14 cellular contexts compared by ENCODE assay signal in genomic region chr6:160742090-160742489, GRCh38. TPM values are rescaled to one million over a fixed set of nuclear protein-coding genes. Genes with fewer than 3 reads are reported as not detected.
DNase-seq lines count a peak whose midpoint lies in the region; ATAC-seq and TF ChIP-seq lines count a peak whose summit lies in the region.
"Had no signal": no experiment of that assay in that cellular context is flagged by ENCODE, and none has a peak within 500 bp of the region (broad histone marks: within the 10 kb centered on the region; RNA-seq: fewer than 3 reads in every experiment).

No MANE protein-coding gene starts in this region.

- TF ChIP-seq POLR2A in spleen (IDR thresholded peaks at IDR 0.05) = no peak

- H3K4me3 ChIP-seq in BLaER1 treated with 17β-estradiol and CSF1 and Interleukin-3, amounts not matched to agents 10 nM and 100 nM = no peak overlapping the region
- H3K4me3 ChIP-seq in spleen = no peak overlapping the region
- H3K4me3 ChIP-seq: psoas muscle, tibial nerve had no signal

- H3K27ac ChIP-seq in BLaER1 treated with 17β-estradiol and CSF1 and Interleukin-3, amounts not matched to agents 10 nM and 100 nM = peak overlapping the region in 7 of 11 experiments; percentile 22 to 84 (median 75); a peak in 13 of 22 replicates
- H3K27ac ChIP-seq in spleen = no peak overlapping the region
- H3K27ac ChIP-seq: psoas muscle, tibial nerve had no signal

- peak; percentile 57 for ATAC-seq in GM19324 (IDR thresholded peaks at IDR 0.05; ENCODE audit: low FRiP score, unreplicated experiment)
- peak; percentile 42 for ATAC-seq in HG02642 (IDR thresholded peaks at IDR 0.05; ENCODE audit: poor library complexity, unreplicated experiment)
- peak; percentile 58 for ATAC-seq in HG03378 (IDR thresholded peaks at IDR 0.05; ENCODE audit: unreplicated experiment)
- ATAC-seq: HepG2, psoas muscle had no signal

- H3K4me2 ChIP-seq in BLaER1 treated with 17β-estradiol and CSF1 and Interleukin-3, amounts not matched to agents 10 nM and 100 nM = peak overlapping the region in 10 of 11 experiments; percentile 6 to 75 (median 62); a peak in 17 of 22 replicates

- WGBS in spleen, 5 donors = 43 to 60% (median 48%) methylated on average over 2 of the region's 2 CpGs

- TF ChIP-seq CTCF in spleen (IDR thresholded peaks at IDR 0.05 in 8 of 11, conservative IDR thresholded peaks at IDR 0.05 in 3 of 11) = no peak

- DNase-seq in spleen (no peak), putamen (ENCODE audit: low spot score) (no peak), NCI-H2227 (lab: John Stamatoyannopoulos, UW; ENCODE audit: unreplicated experiment) (no peak)
- DNase-seq in activated CD4-positive, CD25-positive, alpha-beta regulatory T cell (lab: John Stamatoyannopoulos, UW) = no peak
- DNase-seq: DND-41, mesendoderm, NCI-H187, psoas muscle had no signal

- intact Hi-C loops in spleen (cut with DNase I; ENCODE audit: low total_unique reads) = no loop called here

- H3K4me1 ChIP-seq in BLaER1 treated with 17β-estradiol and CSF1 and Interleukin-3, amounts not matched to agents 10 nM and 100 nM = peaks cover 0 to 76% (median 41%) of the 10 kb centered on the region in 10 experiments; a peak in 17 of 20 replicates
- H3K4me1 ChIP-seq in spleen = no peaks in the 10 kb centered on the region
- H3K4me1 ChIP-seq: psoas muscle, tibial nerve had no signal

- peaks cover 5 to 44% (median 35%) of the 10 kb centered on the region in 11 experiments; a peak in 20 of 22 replicates for H3K9me3 ChIP-seq in BLaER1 treated with 17β-estradiol and CSF1 and Interleukin-3, amounts not matched to agents 10 nM and 100 nM (replicated peaks in 1 of 11)
- H3K9me3 ChIP-seq in spleen = peaks cover 0 to 8% (median 0%) of the 10 kb centered on the region in 8 donors

- H3K36me3 ChIP-seq in BLaER1 treated with 17β-estradiol and CSF1 and Interleukin-3, amounts not matched to agents 10 nM and 100 nM = no peaks in the 10 kb centered on the region
- no peaks in the 10 kb centered on the region for H3K36me3 ChIP-seq in spleen
- H3K36me3 ChIP-seq: tibial nerve had no signal

- no peaks in the 10 kb centered on the region for H4K20me1 ChIP-seq in BLaER1 treated with 17β-estradiol and CSF1 and Interleukin-3, amounts not matched to agents 10 nM and 100 nM

- H3K27me3 ChIP-seq in BLaER1 treated with 17β-estradiol and CSF1 and Interleukin-3, amounts not matched to agents 10 nM and 100 nM = no peaks in the 10 kb centered on the region
- no peaks in the 10 kb centered on the region for H3K27me3 ChIP-seq in spleen (replicated peaks in 1 of 7)
- H3K27me3 ChIP-seq: tibial nerve had no signal

- H3K9ac ChIP-seq in BLaER1 treated with 17β-estradiol and CSF1 and Interleukin-3, amounts not matched to agents 10 nM and 100 nM = peak overlapping the region in 5 of 11 experiments; percentile 26 to 71 (median 60); a peak in 6 of 22 replicates

RNA-seq across cellular contexts. Expression of gene PLG, which starts 40.0 kb away (rescaled TPM):
- under 1 TPM in 2 of 7 donors, not detected in 5; 0.46 to 0.57 TPM for total RNA-seq in spleen
- not detected for polyA plus RNA-seq in spleen
- polyA plus RNA-seq: psoas muscle had no signal

Comparison
In these comparisons a context has a peak if more than half of its experiments do, and no peak if none do; other contexts are left out.
1. H3K27ac ChIP-seq: peak in BLaER1 treated with 17β-estradiol and CSF1 and Interleukin-3, amounts not matched to agents 10 nM and 100 nM (7 of 11); none in spleen (0 of 8).
2. Peak in every context shown above with its lines, with median percentiles within 50 percentile points of each other: ATAC-seq.